In the genomic region with DNA sequence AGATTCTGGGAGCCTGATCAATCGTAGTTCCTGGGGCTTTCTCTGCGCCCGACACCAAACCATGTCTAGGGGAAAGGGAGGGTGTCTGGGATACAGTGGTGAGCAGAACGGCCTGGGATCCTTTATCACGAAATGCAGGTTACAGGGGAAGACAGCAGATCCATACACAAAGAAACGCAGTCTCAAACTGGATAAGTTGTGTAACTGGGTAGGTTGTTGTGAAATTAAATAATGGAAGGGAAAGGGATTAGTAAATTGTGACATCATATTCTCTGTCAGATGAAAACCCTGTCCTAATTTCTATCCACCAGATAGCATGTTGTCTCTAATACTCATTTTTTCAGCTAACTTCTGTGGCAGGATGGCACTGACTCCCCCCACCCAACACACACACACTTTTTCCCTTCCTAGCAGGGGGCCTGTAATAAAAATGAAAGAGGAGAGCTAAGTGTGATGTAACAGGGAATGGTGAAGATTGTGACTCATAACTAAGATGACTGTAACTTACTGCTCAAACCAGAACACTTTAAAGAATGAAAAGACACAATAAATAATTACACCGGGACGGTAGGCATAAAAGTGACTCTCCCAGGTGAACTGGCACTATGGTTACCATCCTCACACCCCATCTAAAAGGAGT, we compare ENCODE assay signal across 8 cellular contexts. TPM values are rescaled to one million over a fixed set of nuclear protein-coding genes. Genes with fewer than 3 reads are reported as not detected.
A peak's percentile ranks its signal among the peaks of the same experiment; 100 is the strongest.
DNase-seq lines count a peak whose midpoint lies in the region; ATAC-seq and TF ChIP-seq lines count a peak whose summit lies in the region.

No MANE protein-coding gene starts in this region.

- BruUV-seq in A673 (replicated peaks; lab: Mats Ljungman, UMichigan) = no TSS peak

- DNase-seq in A673 (ENCODE audit: low spot score) = peak; percentile 75
- DNase-seq in HS-5 (ENCODE audit: low read depth) = peak; percentile 57
- no peak for DNase-seq in activated CD4-positive, alpha-beta memory T cell treated with anti-CD3 and anti-CD28 coated beads, Interleukin-2, amount 10 ng/mL, durations not matched to agents 7 days and 5 days
- DNase-seq in fibroblast of the conjunctiva (ENCODE audit: low read depth) = peak; percentile 40
- no peak for DNase-seq in cortex of kidney (lab: John Stamatoyannopoulos, UW)

- CTCF ChIA-PET in A673 (lab: Charles Lee) = interaction anchor here (0.5 kb wide), 1 partner anchor 72 kb away, joined by 4 read pairs; no protein-coding TSS in a partner anchor
- CTCF ChIA-PET in activated CD4-positive, alpha-beta memory T cell treated with anti-CD3 and anti-CD28 coated beads, Interleukin-2, amount 10 ng/mL, durations not matched to agents 7 days and 5 days (lab: Charles Lee) = interaction anchor here (0.7 to 4.1 kb wide), 6 partner anchors 14 to 217 kb away, joined by 3 to 21 read pairs (median 6); partner anchors contain the start of genes ACSS2, GSS and MYH7B

- no peak for TF ChIP-seq CTCF in A673 (conservative IDR thresholded peaks at IDR 0.05; ENCODE audit: low read depth, low read length)

- H3K4me3 ChIP-seq in A673 (ENCODE audit: low read depth, low read length, poor library complexity, severe bottlenecking) (peak overlapping the region; percentile 94), skin epidermis (peak overlapping the region; percentile 79 to 97 (median 94))

- H3K9me3 ChIP-seq in A673 (ENCODE audit: low read depth, low read length, poor library complexity, severe bottlenecking) = no peaks in the 10 kb centered on the region

- H3K27ac ChIP-seq in A673 (ENCODE audit: low read depth, low read length, poor library complexity, severe bottlenecking) (peak overlapping the region; percentile 87), skin epidermis (peak overlapping the region in 20 of 21 experiments; percentile 83 to 99 (median 96))

- H3K27ac Mint-ChIP-seq in activated CD4-positive, alpha-beta memory T cell treated with anti-CD3 and anti-CD28 coated beads, Interleukin-2, amount 10 ng/mL, durations not matched to agents 7 days and 5 days = peak overlapping the region; percentile 85

- POLR2A ChIA-PET in A673 (lab: Charles Lee; ENCODE audit: low non-redundant PET) = interaction anchor here (0.7 kb wide), 1 partner anchor 24 kb away, joined by 3 read pairs; no protein-coding TSS in a partner anchor
- POLR2A ChIA-PET in activated CD4-positive, alpha-beta memory T cell treated with anti-CD3 and anti-CD28 coated beads, Interleukin-2, amount 10 ng/mL, durations not matched to agents 7 days and 5 days (lab: Charles Lee) = interaction anchor here (0.7 to 1.7 kb wide), 6 partner anchors 29 to 218 kb away, joined by 3 to 13 read pairs (median 4); partner anchors contain the start of genes ACSS2 and MMP24OS

- intact Hi-C loops in A673 (cut with micrococcal nuclease; ENCODE audit: unreplicated experiment) = loop anchor here (10.0 kb wide), 1 partner anchor 219 kb away; the partner anchor contains the start of genes ACSS2 and GGT7

- peaks cover 18% of the 10 kb centered on the region for H3K36me3 Mint-ChIP-seq in activated CD4-positive, alpha-beta memory T cell treated with anti-CD3 and anti-CD28 coated beads, Interleukin-2, amount 10 ng/mL, durations not matched to agents 7 days and 5 days (ENCODE audit: low read depth)

- no peaks in the 10 kb centered on the region for H3K27me3 ChIP-seq in A673 (replicated peaks; ENCODE audit: insufficient read depth, low read depth, low read length, poor library complexity)

- no peaks in the 10 kb centered on the region for H3K36me3 ChIP-seq in A673 (ENCODE audit: insufficient read depth, low read length, poor library complexity, severe bottlenecking)

- ATAC-seq in HG03139 (IDR thresholded peaks at IDR 0.05; ENCODE audit: unreplicated experiment) = no peak
- no peak for ATAC-seq in HG03521 (IDR thresholded peaks at IDR 0.05; ENCODE audit: unreplicated experiment)

- H3K9me3 Mint-ChIP-seq in activated CD4-positive, alpha-beta memory T cell treated with anti-CD3 and anti-CD28 coated beads, Interleukin-2, amount 10 ng/mL, durations not matched to agents 7 days and 5 days = no peaks in the 10 kb centered on the region

- H3K4me3 Mint-ChIP-seq in activated CD4-positive, alpha-beta memory T cell treated with anti-CD3 and anti-CD28 coated beads, Interleukin-2, amount 10 ng/mL, durations not matched to agents 7 days and 5 days = peak overlapping the region; percentile 85

- peaks cover 48% of the 10 kb centered on the region for H3K4me1 Mint-ChIP-seq in activated CD4-positive, alpha-beta memory T cell treated with anti-CD3 and anti-CD28 coated beads, Interleukin-2, amount 10 ng/mL, durations not matched to agents 7 days and 5 days

- no peaks in the 10 kb centered on the region for H3K27me3 Mint-ChIP-seq in activated CD4-positive, alpha-beta memory T cell treated with anti-CD3 and anti-CD28 coated beads, Interleukin-2, amount 10 ng/mL, durations not matched to agents 7 days and 5 days

- H3K4me1 ChIP-seq in A673 (ENCODE audit: insufficient read depth, low read length, poor library complexity, severe bottlenecking) = peaks cover 21% of the 10 kb centered on the region

RNA-seq across cellular contexts. Expression of gene TRPC4AP, which starts 0.8 kb away (rescaled TPM):
- total RNA-seq in A673 (2021) = 34.6 and 39.5 TPM in 2 replicates
- total RNA-seq in activated CD4-positive, alpha-beta memory T cell treated with anti-CD3 and anti-CD28 coated beads, Interleukin-2, amount 10 ng/mL, durations not matched to agents 7 days and 5 days = 10 to 100 TPM; 63.5 to 65.7 TPM

RNA-seq across cellular contexts. Expression of gene EDEM2, which starts 53.8 kb away (rescaled TPM):
- 13.6 and 16.1 TPM in 2 replicates for total RNA-seq in A673 (2021)
- 10 to 100 TPM; 29.7 to 30.5 TPM for total RNA-seq in activated CD4-positive, alpha-beta memory T cell treated with anti-CD3 and anti-CD28 coated beads, Interleukin-2, amount 10 ng/mL, durations not matched to agents 7 days and 5 days

Comparison
In these comparisons a context has a peak if more than half of its experiments do, and no peak if none do; other contexts are left out.
1. DNase-seq: peak in A673 (single experiment), HS-5 (single experiment) and fibroblast of the conjunctiva (single experiment); none in activated CD4-positive, alpha-beta memory T cell treated with anti-CD3 and anti-CD28 coated beads, Interleukin-2, amount 10 ng/mL, durations not matched to agents 7 days and 5 days (single experiment) and cortex of kidney (single experiment).